8 cellular contexts compared by ENCODE assay signal in genomic region chr6:25788305-25788922, GRCh38. TPM values are rescaled to one million over a fixed set of nuclear protein-coding genes. Genes with fewer than 3 reads are reported as not detected.
DNase-seq lines count a peak whose midpoint lies in the region; ATAC-seq and TF ChIP-seq lines count a peak whose summit lies in the region.

No MANE protein-coding gene starts in this region.

- peak; percentile 44 for TF ChIP-seq CTCF in astrocyte of the cerebellum (IDR thresholded peaks at IDR 0.05; ENCODE audit: low read depth, low read length, missing control alignments)
- peak in 1 of 2 donors; percentile 45 for TF ChIP-seq CTCF in left lung (IDR thresholded peaks at IDR 0.05)

- ATAC-seq in left lung (peak; percentile 93), HG02642 (IDR thresholded peaks at IDR 0.05; ENCODE audit: poor library complexity, unreplicated experiment) (no peak), HG03280 (IDR thresholded peaks at IDR 0.05; ENCODE audit: unreplicated experiment) (no peak)
- ATAC-seq in stimulated activated naive CD8-positive, alpha-beta T cell treated with anti-CD3 and anti-CD28 coated beads, Interleukin-15, Interleukin-2, amounts not matched to agents 100 U/mL and 50 U/mL, for 24 hours: no peak

- intact Hi-C loops in left lung (cut with DNase I): no loop called here

- DNase-seq in D341Med (ENCODE audit: low spot score) (peak; percentile 65), HEK293T (ENCODE audit: extremely low spot score) (peak; percentile 60), SK-N-DZ (ENCODE audit: low spot score) (peak; percentile 27), astrocyte of the cerebellum (ENCODE audit: low read depth) (no peak), left lung (peak in 1 of 2 donors; percentile 15)
- DNase-seq in stimulated activated naive CD8-positive, alpha-beta T cell treated with anti-CD3 and anti-CD28 coated beads, Interleukin-15, Interleukin-2, amounts not matched to agents 100 U/mL and 50 U/mL, for 24 hours: peak; percentile 54

- no peak overlapping the region for H3K27ac ChIP-seq in left lung

- in situ Hi-C loops in astrocyte of the cerebellum (cut with HindIII; ENCODE audit: low sequenced_read_pairs): loop anchor here (5.0 kb wide), 1 partner anchor 44 kb away; the partner anchor contains the start of gene SLC17A1

- H3K9me3 ChIP-seq in left lung: no peaks in the 10 kb centered on the region

- POLR2A ChIA-PET in HEK293T (lab: Yijun Ruan, JAX): no interaction called here

- no peaks in the 10 kb centered on the region for H3K4me1 ChIP-seq in left lung

- H3K4me3 ChIP-seq in astrocyte of the cerebellum (ENCODE audit: low read depth, low read length): no peak overlapping the region
- no peak overlapping the region for H3K4me3 ChIP-seq in left lung

- CTCF ChIA-PET in HEK293T (lab: Yijun Ruan, JAX): interaction anchor here (1.0 to 1.3 kb wide), 2 partner anchors 13 to 566 kb away, joined by 3 read pairs; no protein-coding TSS in a partner anchor

- no peaks in the 10 kb centered on the region for H3K27me3 ChIP-seq in left lung

- H3K36me3 ChIP-seq in left lung: no peaks in the 10 kb centered on the region

TF ChIP-seq in HEK293T, 16 proteins besides CTCF, POLR2A, EP300 and RAD21:
- TF ChIP-seq FOXK2 (IDR thresholded peaks at IDR 0.05): no peak
- no peak for TF ChIP-seq SUZ12 (IDR thresholded peaks at IDR 0.05)
- no peak for TF ChIP-seq L3MBTL2 (conservative IDR thresholded peaks at IDR 0.05)
- TF ChIP-seq FOXM1 (IDR thresholded peaks at IDR 0.05; ENCODE audit: borderline replicate concordance): no peak
- no peak for TF ChIP-seq PKNOX1 (IDR thresholded peaks at IDR 0.05)
- no peak for TF ChIP-seq SP1 (IDR thresholded peaks at IDR 0.05)
- no peak for TF ChIP-seq LEF1 (IDR thresholded peaks at IDR 0.05; ENCODE audit: borderline replicate concordance)
- no peak for TF ChIP-seq BHLHE40 (IDR thresholded peaks at IDR 0.05; ENCODE audit: borderline replicate concordance)
- TF ChIP-seq ELF4 (IDR thresholded peaks at IDR 0.05): no peak

RNA-seq across cellular contexts. Expression of gene SLC17A4, which starts 33.9 kb away (rescaled TPM):
- polyA plus RNA-seq in SK-N-DZ (2014; cell fraction: cytosol; rRNA removed): not detected in 2 replicates
- polyA plus RNA-seq in SK-N-DZ (2014; cell fraction: nucleus; rRNA removed): not detected in 2 replicates
- total RNA-seq in left lung: not detected

RNA-seq across cellular contexts. Expression of gene SLC17A1, which starts 43.4 kb away (rescaled TPM):
- not detected in 2 replicates for polyA plus RNA-seq in SK-N-DZ (2014; cell fraction: cytosol; rRNA removed)
- not detected in 2 replicates for polyA plus RNA-seq in SK-N-DZ (2014; cell fraction: nucleus; rRNA removed)
- total RNA-seq in left lung: not detected
